21 cellular contexts compared by ENCODE assay signal in genomic region chr20:49799698-49800097, GRCh38.
"Had no signal": no experiment of that assay in that cellular context is flagged by ENCODE, and none has a peak within 500 bp of the region (broad histone marks: within the 10 kb centered on the region; RNA-seq: fewer than 3 reads in every experiment).

No MANE protein-coding gene starts in this region.

- H3K27me3 ChIP-seq: heart left ventricle, transverse colon had no signal

- H3K4me3 ChIP-seq: heart left ventricle, lung, psoas muscle, thoracic aorta, transverse colon had no signal

- ATAC-seq: esophagus mucosa; heart left ventricle; left colon; left ventricle myocardium superior; natural killer cell treated with Interleukin-12 subunit alpha and Interleukin-12 subunit beta and Interleukin-15 and Interleukin-18, amount 100 ng/mL, for 72 hours; psoas muscle; sciatic nerve; stimulated activated naive B cell treated with anti-CD40 and anti-IgM and Interleukin-4, amounts not matched to agents 10 μg/mL and 1 μg/mL and 100 μg/mL, for 72 hours; stimulated activated naive CD8-positive, alpha-beta T cell treated with anti-CD3 and anti-CD28 coated beads, Interleukin-15, amount 100 ng/mL, for 72 hours had no signal

- H3K27ac ChIP-seq: heart left ventricle, psoas muscle, thoracic aorta, transverse colon had no signal

- H3K36me3 ChIP-seq: heart left ventricle, thoracic aorta, transverse colon had no signal

- H3K9me3 ChIP-seq: heart left ventricle, psoas muscle, thoracic aorta, transverse colon had no signal

- FAIRE-seq: endometrium, frontal cortex had no signal

- DNase-seq: effector memory CD4-positive, alpha-beta T cell; heart left ventricle; hippocampal formation; left colon; left ventricle myocardium superior; mesenchymal stem cell; midbrain; psoas muscle; retina; stimulated activated CD4-positive, alpha-beta T cell treated with anti-CD3 and anti-CD28 coated beads, Interleukin-2, amount 100 ng/mL, for 24 hours; stimulated activated CD4-positive, alpha-beta T cell treated with anti-CD3 and anti-CD28 coated beads, Interleukin-4, amount 100 ng/mL, for 4 hours; stimulated activated naive B cell treated with anti-CD40 and anti-IgM and Interleukin-4, amounts not matched to agents 10 μg/mL and 1 μg/mL and 100 μg/mL, for 72 hours; stimulated activated naive CD8-positive, alpha-beta T cell treated with anti-CD3 and anti-CD28 coated beads, Interleukin-15, amount 100 ng/mL, for 72 hours; transverse colon had no signal

- H3K4me1 ChIP-seq: psoas muscle had no signal
